ENCODE assay signal across 16 cellular contexts in genomic region chr15:69032703-69033373, GRCh38. TPM values are rescaled to one million over a fixed set of nuclear protein-coding genes. Genes with fewer than 3 reads are reported as not detected.
"Had no signal": no experiment of that assay in that cellular context is flagged by ENCODE, and none has a peak within 500 bp of the region (broad histone marks: within the 10 kb centered on the region; RNA-seq: fewer than 3 reads in every experiment).

No MANE protein-coding gene starts in this region.

- ATAC-seq: esophagus mucosa; mucosa of descending colon; naive thymus-derived CD4-positive, alpha-beta T cell; stimulated activated naive CD8-positive, alpha-beta T cell treated with anti-CD3 and anti-CD28 coated beads, Interleukin-15, Interleukin-2, amounts not matched to agents 100 U/mL and 50 U/mL, for 24 hours had no signal

- FAIRE-seq: colon, endometrium, kidney had no signal

- DNase-seq: activated CD4-positive, alpha-beta memory T cell treated with anti-CD3 and anti-CD28 coated beads, Interleukin-2, amount 10 ng/mL, durations not matched to agents 7 days and 5 days; activated gamma-delta T cell treated with Interleukin-2 at 50 U/mL for 16 hours; amniotic stem cell; caudate nucleus; kidney; left ventricle myocardium inferior; mucosa of descending colon; naive thymus-derived CD4-positive, alpha-beta T cell; stimulated activated naive CD8-positive, alpha-beta T cell treated with anti-CD3 and anti-CD28 coated beads, Interleukin-15, Interleukin-2, amounts not matched to agents 100 U/mL and 50 U/mL, for 24 hours; T-helper 9 cell; transverse colon had no signal

- H3K27me3 ChIP-seq: right atrium auricular region, vagina had no signal

- H3K9me3 ChIP-seq: left ventricle myocardium inferior, mucosa of descending colon, right atrium auricular region, transverse colon, vagina had no signal

- H3K27ac ChIP-seq: left ventricle myocardium inferior, right atrium auricular region, transverse colon, vagina had no signal

- H3K36me3 ChIP-seq: left ventricle myocardium inferior, right atrium auricular region, transverse colon, vagina had no signal

- H3K4me3 ChIP-seq: left ventricle myocardium inferior, mucosa of descending colon, right atrium auricular region, transverse colon, vagina had no signal

RNA-seq across cellular contexts. Expression of gene NOX5, which starts 18.3 kb away (rescaled TPM):
- total RNA-seq: activated CD4-positive, alpha-beta memory T cell treated with anti-CD3 and anti-CD28 coated beads, Interleukin-2, amount 10 ng/mL, durations not matched to agents 7 days and 5 days; left ventricle myocardium inferior had no signal
- polyA plus RNA-seq: naive thymus-derived CD4-positive, alpha-beta T cell had no signal
